ENCODE assay signal across 8 cellular contexts in genomic region chr4:108620101-108620932, GRCh38. TPM values are rescaled to one million over a fixed set of nuclear protein-coding genes. Genes with fewer than 3 reads are reported as not detected.
DNase-seq lines count a peak whose midpoint lies in the region; ATAC-seq, FAIRE-seq and TF ChIP-seq lines count a peak whose summit lies in the region.

RPL34 (plus strand) TSS chr4:108620576; CDS start chr4:108621960, 1,384 bp downstream.

- POLR2A ChIA-PET in OCI-LY7 (lab: Charles Lee) (interaction anchor here (0.6 to 2.7 kb wide), 12 partner anchors 9 to 585 kb away, joined by 3 to 24 read pairs (median 4); partner anchors contain the start of genes LEF1 and OSTC), endothelial cell of umbilical vein (lab: Charles Lee) (interaction anchor here (1.0 to 1.4 kb wide), 4 partner anchors 10 to 30 kb away, joined by 3 to 6 read pairs (median 4); partner anchors contain the start of gene OSTC)

- peaks cover 45% of the 10 kb centered on the region for H3K4me1 ChIP-seq in OCI-LY7 (ENCODE audit: insufficient read depth, low read length, poor library complexity, severe bottlenecking)
- peaks cover 23% of the 10 kb centered on the region for H3K4me1 ChIP-seq in endothelial cell of umbilical vein (ENCODE audit: control insufficient read depth, extremely low read depth, insufficient read depth, low read length)

- H3K4me2 ChIP-seq in OCI-LY7 (ENCODE audit: low read length) (peak within 1 kb of the TSS; percentile 84), endothelial cell of umbilical vein (ENCODE audit: insufficient read depth, low read length) (peak within 1 kb of the TSS; percentile 71)

- H3K27ac ChIP-seq in OCI-LY7 (ENCODE audit: low read depth, low read length, poor library complexity, severe bottlenecking) (peak within 1 kb of the TSS; percentile 29), endothelial cell of umbilical vein (ENCODE audit: insufficient read depth, low read depth, low read length) (peak within 1 kb of the TSS; percentile 81)

- H3K27me3 ChIP-seq in endothelial cell of umbilical vein (ENCODE audit: control insufficient read depth in 2 of 2, insufficient read depth in 2 of 2, low read length in 2 of 2) = no peaks in the 10 kb centered on the region

- CTCF ChIA-PET in OCI-LY7 (lab: Charles Lee; ENCODE audit: unreplicated experiment) = no interaction called here
- CTCF ChIA-PET in endothelial cell of umbilical vein (lab: Charles Lee) = interaction anchor here (0.6 to 2.0 kb wide), 5 partner anchors 13 to 601 kb away, joined by 3 to 9 read pairs (median 5); partner anchors contain the start of gene OSTC

- BruUV-seq in OCI-LY7 (replicated peaks; lab: Mats Ljungman, UMichigan) = no TSS peak
- TSS peak; percentile 60 for BruUV-seq in endothelial cell of umbilical vein (replicated peaks; lab: Mats Ljungman, UMichigan)

- peak; percentile 97 for TF ChIP-seq POLR2A in endothelial cell of umbilical vein (IDR thresholded peaks at IDR 0.05; ENCODE audit: low read depth, low read length)

- TF ChIP-seq CTCF in D721Med (IDR thresholded peaks at IDR 0.05; ENCODE audit: insufficient read depth, missing control alignments) (no peak), OCI-LY7 (conservative IDR thresholded peaks at IDR 0.05; ENCODE audit: low read length) (no peak), endothelial cell of umbilical vein (IDR thresholded peaks at IDR 0.05; ENCODE audit: extremely low read depth in 1 of 2, insufficient read depth in 1 of 2, low read depth in 1 of 2, low read length in 2 of 2) (no peak)

- peak within 1 kb of the TSS; percentile 92 for H2AFZ ChIP-seq in OCI-LY7 (ENCODE audit: low read length)
- H2AFZ ChIP-seq in endothelial cell of umbilical vein (ENCODE audit: low read depth, low read length) = peak within 1 kb of the TSS; percentile 85

- no peaks in the 10 kb centered on the region for H3K9me1 ChIP-seq in endothelial cell of umbilical vein (replicated peaks; ENCODE audit: control insufficient read depth, extremely low read depth, insufficient read depth, low read length)

- H3K9ac ChIP-seq in endothelial cell of umbilical vein (replicated peaks; ENCODE audit: extremely low read depth, insufficient read depth, low read length) = peak within 1 kb of the TSS; percentile 95

- ATAC-seq in GM21526 (IDR thresholded peaks at IDR 0.05; ENCODE audit: low FRiP score, unreplicated experiment) = peak; percentile 100

- H3K36me3 ChIP-seq in OCI-LY7 (ENCODE audit: insufficient read depth, low read length) (peaks cover 47% of the 10 kb centered on the region), endothelial cell of umbilical vein (ENCODE audit: control insufficient read depth in 2 of 2, extremely low read depth in 1 of 2, insufficient read depth in 2 of 2, low read length in 2 of 2) (peaks cover 8 to 21% of the 10 kb centered on the region in 2 experiments)

- H3K9me3 ChIP-seq in OCI-LY7 (ENCODE audit: low read length) (peaks cover 5% of the 10 kb centered on the region; the same call in 1 of the 2 replicates), endothelial cell of umbilical vein (replicated peaks; ENCODE audit: control insufficient read depth, insufficient read depth, low read length) (no peaks in the 10 kb centered on the region)

- H3K4me3 ChIP-seq in OCI-LY7 (ENCODE audit: low read depth, low read length, poor library complexity, severe bottlenecking) = peak within 1 kb of the TSS; percentile 90
- H3K4me3 ChIP-seq in endothelial cell of umbilical vein (replicated peaks in 1 of 3; ENCODE audit: insufficient read depth in 1 of 3, low read depth in 1 of 3, low read length in 3 of 3) = peak within 1 kb of the TSS; percentile 49 to 95 (median 74)

- no peaks in the 10 kb centered on the region for H3K9me2 ChIP-seq in OCI-LY7 (ENCODE audit: insufficient read depth, low read length)

- H3K79me2 ChIP-seq in OCI-LY7 (ENCODE audit: insufficient read depth, low read depth, low read length) = peaks cover 56% of the 10 kb centered on the region
- H3K79me2 ChIP-seq in endothelial cell of umbilical vein (ENCODE audit: control insufficient read depth, insufficient read depth, low read length) = peaks cover 43% of the 10 kb centered on the region

- peaks cover 30% of the 10 kb centered on the region for H4K20me1 ChIP-seq in OCI-LY7 (ENCODE audit: insufficient read depth, low read length)
- H4K20me1 ChIP-seq in endothelial cell of umbilical vein (replicated peaks; ENCODE audit: control insufficient read depth, extremely low read depth, insufficient read depth, low read length) = no peaks in the 10 kb centered on the region

- dilution Hi-C loops in endothelial cell of umbilical vein (cut with MboI; ENCODE audit: extremely low pct_ligation_motif_present, low sequenced_read_pairs) = no loop called here

- intact Hi-C loops in OCI-LY7 (cut with micrococcal nuclease; ENCODE audit: unreplicated experiment) (loop anchor here (2.0 kb wide), 1 partner anchor 30 kb away; the partner anchor contains the start of gene OSTC), endothelial cell of umbilical vein (cut with micrococcal nuclease) (loop anchor here (1.0 kb wide), 3 partner anchors 28 to 48 kb away; partner anchors contain the start of gene OSTC)

- DNase-seq in D721Med (ENCODE audit: insufficient read length, low spot score) = peak; percentile 18
- DNase-seq in HuH-7.5 (ENCODE audit: low spot score) = peak; percentile 40
- peak; percentile 98 for DNase-seq in OCI-LY7 (ENCODE audit: low spot score)
- DNase-seq in activated T-cell treated with anti-CD3 and anti-CD28 coated beads for 1 hour (ENCODE audit: low read depth) = peak; percentile 95
- DNase-seq in endothelial cell of umbilical vein (ENCODE audit: low read depth, low spot score) = peak; percentile 99
- peak; percentile 99 for DNase-seq in midbrain (lab: John Stamatoyannopoulos, UW)
- DNase-seq in stimulated activated CD8-positive, alpha-beta memory T cell treated with anti-CD3 and anti-CD28 coated beads, Interleukin-2, amount 100 ng/mL, for 1 hour (ENCODE audit: low read depth in 2 of 2) = peak; percentile 92

- FAIRE-seq in D721Med (lab: Jason Lieb, UNC) (peak; percentile 94), endothelial cell of umbilical vein (lab: Jason Lieb, UNC) (peak; percentile 97)

TF ChIP-seq in endothelial cell of umbilical vein, 7 proteins besides CTCF, POLR2A, EP300 and RAD21:
- TF ChIP-seq MAX (IDR thresholded peaks at IDR 0.05; ENCODE audit: insufficient read depth, insufficient read length) (peak; percentile 42), POLR2AphosphoS5 (IDR thresholded peaks at IDR 0.05; ENCODE audit: insufficient read depth, low read depth, low read length) (peak; percentile 82), FOS (IDR thresholded peaks at IDR 0.05; ENCODE audit: borderline replicate concordance, insufficient read depth, low read length) (no peak)

RNA-seq across cellular contexts. Expression of gene RPL34, which starts in this region (rescaled TPM):
- total RNA-seq in OCI-LY7 (2014; rRNA removed; shearing (Covaris generic)) = 1,304 and 1,342 TPM in 2 replicates
- total RNA-seq in OCI-LY7 (2022) (1,118 and 1,187 TPM in 2 replicates), endothelial cell of umbilical vein (1,114 and 1,139 TPM in 2 replicates)
- polyA plus RNA-seq in endothelial cell of umbilical vein = 1,873 and 2,397 TPM in 2 replicates
- 2,859 and 3,051 TPM in 2 replicates for polyA plus RNA-seq in endothelial cell of umbilical vein (2011; cell fraction: cytosol; rRNA removed)
- 533 and 652 TPM in 2 replicates for polyA plus RNA-seq in endothelial cell of umbilical vein (2011; cell fraction: nucleus; rRNA removed)
- 2,484 and 2,696 TPM in 2 replicates for polyA plus RNA-seq in endothelial cell of umbilical vein (2012)
- polyA minus RNA-seq in endothelial cell of umbilical vein = 299 and 394 TPM in 2 replicates
- 109 TPM for polyA minus RNA-seq in endothelial cell of umbilical vein (2011; cell fraction: cytosol; rRNA and poly(A)+ RNA removed)
- polyA minus RNA-seq in endothelial cell of umbilical vein (2011; cell fraction: nucleus; rRNA and poly(A)+ RNA removed) = 99.4 and 112 TPM in 2 replicates

Comparison
In these comparisons a context has a peak if more than half of its experiments do, and no peak if none do; other contexts are left out.
1. Peak in every context shown above with its lines: DNase-seq, ATAC-seq, H3K4me3 ChIP-seq and H3K27ac ChIP-seq.
2. DNase-seq: peak in every context shown above with its lines; median percentile 99 in endothelial cell of umbilical vein; 99 in midbrain; 98 in OCI-LY7; 95 in activated T-cell treated with anti-CD3 and anti-CD28 coated beads for 1 hour; 92 in stimulated activated CD8-positive, alpha-beta memory T cell treated with anti-CD3 and anti-CD28 coated beads, Interleukin-2, amount 100 ng/mL, for 1 hour; 40 in HuH-7.5; 18 in D721Med.